21 cellular contexts compared by ENCODE assay signal in the genomic region with DNA sequence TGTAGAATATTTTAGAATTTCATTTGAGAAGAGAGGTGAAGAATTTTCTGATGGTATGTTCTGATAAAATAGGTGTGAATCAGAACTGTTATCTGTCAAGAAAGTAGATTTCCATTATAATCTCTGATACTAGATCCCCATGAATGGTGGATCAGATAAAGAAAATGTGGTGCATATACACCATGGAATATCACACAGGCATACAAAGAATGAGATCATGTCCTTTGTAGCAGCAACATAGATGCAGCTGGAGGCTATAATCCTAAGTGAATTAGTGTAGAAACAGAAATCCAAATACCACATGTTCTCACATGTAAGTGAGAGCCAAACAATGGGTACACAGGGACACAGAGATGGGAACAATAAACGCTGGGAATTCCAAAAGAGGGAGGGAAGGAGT.
A peak's percentile ranks its signal among the peaks of the same experiment; 100 is the strongest.
DNase-seq lines count a peak whose midpoint lies in the region; ATAC-seq and TF ChIP-seq lines count a peak whose summit lies in the region.
"Had no signal": no experiment of that assay in that cellular context is flagged by ENCODE, and none has a peak within 500 bp of the region (broad histone marks: within the 10 kb centered on the region; RNA-seq: fewer than 3 reads in every experiment).

No MANE protein-coding gene starts in this region.

- H3K9me2 ChIP-seq in SU-DHL-6 (replicated peaks; ENCODE audit: insufficient read depth, low read length) = no peaks in the 10 kb centered on the region

- H3K27me3 Mint-ChIP-seq in mesothelial cell of epicardium (ENCODE audit: low read depth) = no peaks in the 10 kb centered on the region
- H3K27me3 Mint-ChIP-seq: B cell had no signal

- H3K18ac ChIP-seq in IMR-90 (ENCODE audit: low read depth, low read length) = no peak overlapping the region; the same call in 1 of the 2 replicates

- peak; percentile 7 for DNase-seq in NCI-H82 (lab: John Stamatoyannopoulos, UW)
- DNase-seq in NCI-H82 treated with DMSO at 0.1 percent for 48 hours (lab: John Stamatoyannopoulos, UW; ENCODE audit: unreplicated experiment) = no peak
- no peak for DNase-seq in IMR-90
- no peak for DNase-seq in mesothelial cell of epicardium (ENCODE audit: low spot score in 2 of 2, unreplicated experiment in 2 of 2)
- no peak for DNase-seq in sciatic nerve (ENCODE audit: low spot score)
- DNase-seq in occipital lobe (lab: John Stamatoyannopoulos, UW) = no peak
- DNase-seq: CD4-positive, CD25-positive, alpha-beta regulatory T cell; CD8-positive, alpha-beta T cell; DMS 273 treated with DMSO at 0.1 percent for 48 hours; DMS79; EL; GDM1; H7; HCEC 1CT had no signal

- H2AFZ ChIP-seq in IMR-90 (replicated peaks; ENCODE audit: low read length, poor library complexity) (no peak overlapping the region), SU-DHL-6 (ENCODE audit: low read depth, low read length, severe bottlenecking) (no peak overlapping the region)

- no peak overlapping the region for H3K4ac ChIP-seq in IMR-90 (ENCODE audit: low read depth, low read length)

- no peaks in the 10 kb centered on the region for H3K9me3 ChIP-seq in IMR-90 (ENCODE audit: control insufficient read depth, insufficient read depth, low read length)
- H3K9me3 ChIP-seq in SU-DHL-6 (ENCODE audit: insufficient read depth, low read length) = no peaks in the 10 kb centered on the region
- H3K9me3 ChIP-seq: BLaER1 had no signal

- no peak for TF ChIP-seq RAD21 in IMR-90 (IDR thresholded peaks at IDR 0.05; ENCODE audit: low read length)

- no CpG with 5 or more reads among the region's 1 CpG for WGBS in IMR-90 (ENCODE audit: extremely low coverage in 2 of 2, insufficient read length in 1 of 2), 2 experiments

- H3K4me3 ChIP-seq in IMR-90 (ENCODE audit: insufficient read depth, low read depth, low read length) = no peak overlapping the region
- H3K4me3 ChIP-seq in SU-DHL-6 (ENCODE audit: insufficient read depth, low read length, poor library complexity, severe bottlenecking) = no peak overlapping the region
- H3K4me3 ChIP-seq: BLaER1, GM12878 had no signal

- 0 out of 2 replicates have a peak overlapping the region, but pooled peaks have one; percentile 9 for H2BK120ac ChIP-seq in IMR-90 (ENCODE audit: low read depth, low read length)

- H2BK20ac ChIP-seq in IMR-90 (ENCODE audit: low read depth, low read length) = no peak overlapping the region

- H3K9me1 ChIP-seq in IMR-90 (ENCODE audit: insufficient read depth, low read length) = no peaks in the 10 kb centered on the region; the same call in 1 of the 2 replicates

- H3K4me1 Mint-ChIP-seq in mesothelial cell of epicardium = peaks cover 45% of the 10 kb centered on the region
- H3K4me1 Mint-ChIP-seq: B cell had no signal

- no peak overlapping the region for H3K56ac ChIP-seq in IMR-90 (ENCODE audit: extremely low read depth, insufficient read depth, low read length)

- H3K36me3 ChIP-seq in IMR-90 (ENCODE audit: control insufficient read depth, insufficient read depth, low read length) (no peaks in the 10 kb centered on the region), SU-DHL-6 (ENCODE audit: low read length) (no peaks in the 10 kb centered on the region)
- H3K36me3 ChIP-seq: BLaER1 had no signal

- H3K23ac ChIP-seq in IMR-90 (ENCODE audit: low read depth, low read length) = no peak overlapping the region

- H3K9me3 Mint-ChIP-seq in mesothelial cell of epicardium = peaks cover 3% of the 10 kb centered on the region
- H3K9me3 Mint-ChIP-seq: CD8-positive, alpha-beta T cell had no signal

- ATAC-seq in IMR-90 (ENCODE audit: low read depth) (no peak), sciatic nerve (no peak)
- ATAC-seq in activated CD4-positive, CD25-positive, alpha-beta regulatory T cell treated with anti-CD3 and anti-CD28 coated beads, Interleukin-2, amount 50 U/mL, for 24 hours = no peak
- ATAC-seq: CD8-positive, alpha-beta T cell; GM12878 had no signal

- H3K4me2 ChIP-seq in IMR-90 (ENCODE audit: low read depth, low read length) (no peak overlapping the region), SU-DHL-6 (ENCODE audit: low read depth, low read length, poor library complexity, severe bottlenecking) (no peak overlapping the region)
- H3K4me2 ChIP-seq: BLaER1 had no signal

- H3K79me1 ChIP-seq in IMR-90 (ENCODE audit: low read depth in 1 of 2, low read length in 2 of 2) = no peaks in the 10 kb centered on the region; a peak in 1 of 4 replicates

- no peak overlapping the region for H3K4me3 Mint-ChIP-seq in mesothelial cell of epicardium
- H3K4me3 Mint-ChIP-seq: B cell; CD4-positive, CD25-positive, alpha-beta regulatory T cell; CD8-positive, alpha-beta T cell had no signal

- H3K79me2 ChIP-seq in SU-DHL-6 (ENCODE audit: insufficient read depth, low read length) = no peaks in the 10 kb centered on the region

- intact Hi-C loops in IMR-90 (cut with micrococcal nuclease) = no loop called here
- intact Hi-C loops in sciatic nerve (cut with DNase I) = no loop called here

- TF ChIP-seq CTCF in IMR-90 (conservative IDR thresholded peaks at IDR 0.05; ENCODE audit: low read depth, low read length) (no peak), SU-DHL-6 (IDR thresholded peaks at IDR 0.05; ENCODE audit: insufficient read depth, low read length, poor library complexity, severe bottlenecking) (no peak), mesothelial cell of epicardium (IDR thresholded peaks at IDR 0.05; ENCODE audit: unreplicated experiment) (no peak)

- no peak overlapping the region; the same call in 1 of the 2 replicates for H4K5ac ChIP-seq in IMR-90 (ENCODE audit: low read depth, low read length)

- no peaks in the 10 kb centered on the region for H3K36me3 Mint-ChIP-seq in mesothelial cell of epicardium
- H3K36me3 Mint-ChIP-seq: CD4-positive, CD25-positive, alpha-beta regulatory T cell; CD8-positive, alpha-beta T cell had no signal

- peaks cover 7% of the 10 kb centered on the region for H3K4me1 ChIP-seq in IMR-90 (ENCODE audit: control insufficient read depth, insufficient read depth, low read length)
- H3K4me1 ChIP-seq: BLaER1 had no signal

- peak overlapping the region; percentile 78 for H3K27ac Mint-ChIP-seq in mesothelial cell of epicardium
- H3K27ac Mint-ChIP-seq: B cell; CD4-positive, CD25-positive, alpha-beta regulatory T cell; CD8-positive, alpha-beta T cell had no signal

- H2BK5ac ChIP-seq in IMR-90 (ENCODE audit: low read depth, low read length, poor library complexity, severe bottlenecking) = no peak overlapping the region

- POLR2A ChIA-PET in IMR-90 (lab: Charles Lee; ENCODE audit: unreplicated experiment) = no interaction called here

- H3K27ac ChIP-seq in IMR-90 (ENCODE audit: insufficient read depth, low read length) (no peak overlapping the region), SU-DHL-6 (ENCODE audit: low read depth, low read length) (peak overlapping the region; percentile 56)
- H3K27ac ChIP-seq: 22Rv1, BLaER1, C4-2B had no signal

- H3K27me3 ChIP-seq in IMR-90 (ENCODE audit: control insufficient read depth, insufficient read depth, low read length) (no peaks in the 10 kb centered on the region), SU-DHL-6 (ENCODE audit: low read length) (no peaks in the 10 kb centered on the region)
- H3K27me3 ChIP-seq: BLaER1 had no signal

- H3K9ac ChIP-seq in IMR-90 (ENCODE audit: low read depth, low read length) = no peak overlapping the region
- H3K9ac ChIP-seq in SU-DHL-6 (ENCODE audit: low read length) = no peak overlapping the region
- H3K9ac ChIP-seq: BLaER1 had no signal

- H3F3A ChIP-seq in SU-DHL-6 (ENCODE audit: insufficient read depth) = peaks cover 13% of the 10 kb centered on the region; the same call in 1 of the 2 replicates

- H3K14ac ChIP-seq in IMR-90 (replicated peaks; ENCODE audit: low read depth, low read length) = no peak overlapping the region

- H2AK5ac ChIP-seq in IMR-90 (ENCODE audit: low read depth, low read length) = no peak overlapping the region

- CTCF ChIA-PET in IMR-90 (lab: Yijun Ruan, JAX) = no interaction called here

- no peak overlapping the region for H4K91ac ChIP-seq in IMR-90 (ENCODE audit: insufficient read depth, low read depth, low read length)

- TF ChIP-seq POLR2A in IMR-90 (IDR thresholded peaks at IDR 0.05; ENCODE audit: low read depth, low read length) = no peak

- H2AK9ac ChIP-seq in IMR-90 (replicated peaks; ENCODE audit: low read depth, low read length, poor library complexity) = no peak overlapping the region

- dilution Hi-C loops in IMR-90 (cut with HindIII; ENCODE audit: low sequenced_read_pairs, unreplicated experiment) = no loop called here

- in situ Hi-C loops in IMR-90 (cut with MboI; ENCODE audit: low sequenced_read_pairs) = no loop called here

- H4K20me1 ChIP-seq in IMR-90 (ENCODE audit: insufficient read depth, low read length) (no peaks in the 10 kb centered on the region), SU-DHL-6 (ENCODE audit: low read depth, low read length) (no peaks in the 10 kb centered on the region)
- H4K20me1 ChIP-seq: BLaER1 had no signal

- no TSS peak for BruUV-seq in IMR-90 (replicated peaks; lab: Mats Ljungman, UMichigan)

- H4K8ac ChIP-seq in IMR-90 (ENCODE audit: low read depth in 2 of 2, low read length in 2 of 2) = no peak overlapping the region; a peak in 1 of 4 replicates

- no peak overlapping the region for H2BK15ac ChIP-seq in IMR-90 (ENCODE audit: low read depth, low read length)

TF ChIP-seq in IMR-90, 13 proteins besides CTCF, POLR2A, EP300 and RAD21:
- TF ChIP-seq BHLHE40 (IDR thresholded peaks at IDR 0.05; ENCODE audit: low read depth, low read length) = no peak
